1 cellular context compared by ENCODE assay signal in the genomic region with DNA sequence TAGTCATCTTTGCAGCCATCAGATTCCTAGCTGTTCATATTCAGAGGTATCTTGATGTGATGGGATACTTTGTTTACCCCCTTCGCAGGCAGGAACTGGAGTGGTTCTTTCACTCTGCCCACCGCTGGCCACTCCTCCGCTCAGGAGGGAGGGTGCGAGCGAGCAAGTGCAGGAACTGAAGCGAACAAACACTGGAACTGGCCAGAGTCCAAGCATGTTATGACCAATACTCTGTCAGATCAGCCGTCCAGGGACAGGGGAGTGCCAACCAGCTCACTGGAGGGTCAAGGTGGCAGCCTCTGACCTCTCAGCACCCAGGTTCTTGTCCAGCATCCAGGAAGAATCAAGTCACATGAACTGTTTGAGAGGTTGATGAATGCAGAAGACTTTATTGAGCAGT.
TF ChIP-seq lines count a peak whose summit lies in the region.

No MANE protein-coding gene starts in this region.

TF ChIP-seq in GM23338, 12 proteins besides CTCF, POLR2A, EP300 and RAD21 (continued from another document):
- TF ChIP-seq, protein P1, sequence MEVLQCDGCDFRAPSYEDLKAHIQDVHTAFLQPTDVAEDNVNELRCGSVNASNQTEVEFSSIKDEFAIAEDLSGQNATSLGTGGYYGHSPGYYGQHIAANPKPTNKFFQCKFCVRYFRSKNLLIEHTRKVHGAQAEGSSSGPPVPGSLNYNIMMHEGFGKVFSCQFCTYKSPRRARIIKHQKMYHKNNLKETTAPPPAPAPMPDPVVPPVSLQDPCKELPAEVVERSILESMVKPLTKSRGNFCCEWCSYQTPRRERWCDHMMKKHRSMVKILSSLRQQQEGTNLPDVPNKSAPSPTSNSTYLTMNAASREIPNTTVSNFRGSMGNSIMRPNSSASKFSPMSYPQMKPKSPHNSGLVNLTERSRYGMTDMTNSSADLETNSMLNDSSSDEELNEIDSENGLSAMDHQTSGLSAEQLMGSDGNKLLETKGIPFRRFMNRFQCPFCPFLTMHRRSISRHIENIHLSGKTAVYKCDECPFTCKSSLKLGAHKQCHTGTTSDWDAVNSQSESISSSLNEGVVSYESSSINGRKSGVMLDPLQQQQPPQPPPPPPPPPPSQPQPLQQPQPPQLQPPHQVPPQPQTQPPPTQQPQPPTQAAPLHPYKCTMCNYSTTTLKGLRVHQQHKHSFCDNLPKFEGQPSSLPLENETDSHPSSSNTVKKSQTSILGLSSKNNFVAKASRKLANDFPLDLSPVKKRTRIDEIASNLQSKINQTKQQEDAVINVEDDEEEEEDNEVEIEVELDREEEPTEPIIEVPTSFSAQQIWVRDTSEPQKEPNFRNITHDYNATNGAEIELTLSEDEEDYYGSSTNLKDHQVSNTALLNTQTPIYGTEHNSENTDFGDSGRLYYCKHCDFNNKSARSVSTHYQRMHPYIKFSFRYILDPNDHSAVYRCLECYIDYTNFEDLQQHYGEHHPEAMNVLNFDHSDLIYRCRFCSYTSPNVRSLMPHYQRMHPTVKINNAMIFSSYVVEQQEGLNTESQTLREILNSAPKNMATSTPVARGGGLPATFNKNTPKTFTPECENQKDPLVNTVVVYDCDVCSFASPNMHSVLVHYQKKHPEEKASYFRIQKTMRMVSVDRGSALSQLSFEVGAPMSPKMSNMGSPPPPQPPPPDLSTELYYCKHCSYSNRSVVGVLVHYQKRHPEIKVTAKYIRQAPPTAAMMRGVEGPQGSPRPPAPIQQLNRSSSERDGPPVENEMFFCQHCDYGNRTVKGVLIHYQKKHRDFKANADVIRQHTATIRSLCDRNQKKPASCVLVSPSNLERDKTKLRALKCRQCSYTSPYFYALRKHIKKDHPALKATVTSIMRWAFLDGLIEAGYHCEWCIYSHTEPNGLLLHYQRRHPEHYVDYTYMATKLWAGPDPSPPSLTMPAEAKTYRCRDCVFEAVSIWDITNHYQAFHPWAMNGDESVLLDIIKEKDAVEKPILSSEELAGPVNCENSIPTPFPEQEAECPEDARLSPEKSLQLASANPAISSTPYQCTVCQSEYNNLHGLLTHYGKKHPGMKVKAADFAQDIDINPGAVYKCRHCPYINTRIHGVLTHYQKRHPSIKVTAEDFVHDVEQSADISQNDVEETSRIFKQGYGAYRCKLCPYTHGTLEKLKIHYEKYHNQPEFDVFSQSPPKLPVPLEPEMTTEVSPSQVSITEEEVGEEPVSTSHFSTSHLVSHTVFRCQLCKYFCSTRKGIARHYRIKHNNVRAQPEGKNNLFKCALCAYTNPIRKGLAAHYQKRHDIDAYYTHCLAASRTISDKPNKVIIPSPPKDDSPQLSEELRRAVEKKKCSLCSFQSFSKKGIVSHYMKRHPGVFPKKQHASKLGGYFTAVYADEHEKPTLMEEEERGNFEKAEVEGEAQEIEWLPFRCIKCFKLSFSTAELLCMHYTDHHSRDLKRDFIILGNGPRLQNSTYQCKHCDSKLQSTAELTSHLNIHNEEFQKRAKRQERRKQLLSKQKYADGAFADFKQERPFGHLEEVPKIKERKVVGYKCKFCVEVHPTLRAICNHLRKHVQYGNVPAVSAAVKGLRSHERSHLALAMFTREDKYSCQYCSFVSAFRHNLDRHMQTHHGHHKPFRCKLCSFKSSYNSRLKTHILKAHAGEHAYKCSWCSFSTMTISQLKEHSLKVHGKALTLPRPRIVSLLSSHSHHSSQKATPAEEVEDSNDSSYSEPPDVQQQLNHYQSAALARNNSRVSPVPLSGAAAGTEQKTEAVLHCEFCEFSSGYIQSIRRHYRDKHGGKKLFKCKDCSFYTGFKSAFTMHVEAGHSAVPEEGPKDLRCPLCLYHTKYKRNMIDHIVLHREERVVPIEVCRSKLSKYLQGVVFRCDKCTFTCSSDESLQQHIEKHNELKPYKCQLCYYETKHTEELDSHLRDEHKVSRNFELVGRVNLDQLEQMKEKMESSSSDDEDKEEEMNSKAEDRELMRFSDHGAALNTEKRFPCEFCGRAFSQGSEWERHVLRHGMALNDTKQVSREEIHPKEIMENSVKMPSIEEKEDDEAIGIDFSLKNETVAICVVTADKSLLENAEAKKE (CRISPR knock-in tag; IDR thresholded peaks at IDR 0.05): no peak
